In genomic region chr3:119571688-119572087, GRCh38 we compare ENCODE assay signal across 18 cellular contexts. TPM values are rescaled to one million over a fixed set of nuclear protein-coding genes. Genes with fewer than 3 reads are reported as not detected.
DNase-seq lines count a peak whose midpoint lies in the region; ATAC-seq and TF ChIP-seq lines count a peak whose summit lies in the region.
"Had no signal": no experiment of that assay in that cellular context is flagged by ENCODE, and none has a peak within 500 bp of the region (broad histone marks: within the 10 kb centered on the region; RNA-seq: fewer than 3 reads in every experiment).

No MANE protein-coding gene starts in this region.

- peaks cover 0 to 14% (median 9%) of the 10 kb centered on the region in 5 donors for H3K4me1 ChIP-seq in subcutaneous abdominal adipose tissue (ENCODE audit: control insufficient read depth in 5 of 5, insufficient read depth in 5 of 5, low read length in 5 of 5)

- H3K9ac ChIP-seq in subcutaneous abdominal adipose tissue (ENCODE audit: low read length in 5 of 5): peak overlapping the region in 1 of 5 donors; percentile 39
- H3K9ac ChIP-seq: KMS-11 had no signal

- peak overlapping the region; percentile 91 for H3K27ac Mint-ChIP-seq in dendritic cell treated with granulocyte-macrophage colony-stimulating factor and Interleukin-4, amounts not matched to agents 40 ng/mL and 50 ng/mL, for 4 days
- H3K27ac Mint-ChIP-seq: CD4-positive, alpha-beta memory T cell had no signal

- no peak overlapping the region for H3K4me3 Mint-ChIP-seq in dendritic cell treated with granulocyte-macrophage colony-stimulating factor and Interleukin-4, amounts not matched to agents 40 ng/mL and 50 ng/mL, for 4 days
- H3K4me3 Mint-ChIP-seq: CD4-positive, alpha-beta memory T cell had no signal

- no peaks in the 10 kb centered on the region for H3K9me3 Mint-ChIP-seq in dendritic cell treated with granulocyte-macrophage colony-stimulating factor and Interleukin-4, amounts not matched to agents 40 ng/mL and 50 ng/mL, for 4 days

- intact Hi-C loops in dendritic cell treated with granulocyte-macrophage colony-stimulating factor and Interleukin-4, amounts not matched to agents 40 ng/mL and 50 ng/mL, for 4 days (cut with micrococcal nuclease): loop anchor here (2.0 kb wide), 1 partner anchor 15 kb away; no protein-coding TSS in a partner anchor
- intact Hi-C loops in left cardiac atrium (cut with DNase I): no loop called here

- TF ChIP-seq CTCF in coronary artery (IDR thresholded peaks at IDR 0.05): no peak

- DNase-seq in left cardiac atrium (no peak), lung microvascular endothelial cell (ENCODE audit: low read depth in 2 of 2) (peak; percentile 84 to 88), retina (no peak), coronary artery (ENCODE audit: low spot score) (no peak)
- DNase-seq: ACHN; CD4-positive, alpha-beta memory T cell; DND-41; GDM1; H7; NCI-H1092; NCI-H446; NCI-H748 treated with DMSO at 0.1 percent for 48 hours; PC-3 had no signal

- no peaks in the 10 kb centered on the region for H3K27me3 Mint-ChIP-seq in dendritic cell treated with granulocyte-macrophage colony-stimulating factor and Interleukin-4, amounts not matched to agents 40 ng/mL and 50 ng/mL, for 4 days

- H3K4me1 Mint-ChIP-seq in dendritic cell treated with granulocyte-macrophage colony-stimulating factor and Interleukin-4, amounts not matched to agents 40 ng/mL and 50 ng/mL, for 4 days (ENCODE audit: low read depth): peaks cover 38% of the 10 kb centered on the region
- H3K4me1 Mint-ChIP-seq: CD4-positive, alpha-beta memory T cell had no signal

- H3K27me3 ChIP-seq in subcutaneous abdominal adipose tissue (ENCODE audit: control insufficient read depth in 5 of 5, insufficient read depth in 4 of 5, low read length in 5 of 5): no peaks in the 10 kb centered on the region

- ATAC-seq in left cardiac atrium: peak; percentile 19 to 62
- ATAC-seq in GM21529 (IDR thresholded peaks at IDR 0.05; ENCODE audit: unreplicated experiment): no peak
- ATAC-seq: PC-3 had no signal

- no peaks in the 10 kb centered on the region for H3K36me3 Mint-ChIP-seq in dendritic cell treated with granulocyte-macrophage colony-stimulating factor and Interleukin-4, amounts not matched to agents 40 ng/mL and 50 ng/mL, for 4 days (ENCODE audit: low read depth)
- H3K36me3 Mint-ChIP-seq: CD4-positive, alpha-beta memory T cell had no signal

- H3K27ac ChIP-seq in subcutaneous abdominal adipose tissue (ENCODE audit: low read depth, low read length): peak overlapping the region; percentile 71
- peak overlapping the region in 1 of 2 donors; percentile 23 for H3K27ac ChIP-seq in coronary artery
- H3K27ac ChIP-seq: KMS-11 had no signal

- H3K36me3 ChIP-seq in subcutaneous abdominal adipose tissue (ENCODE audit: control insufficient read depth in 5 of 5, insufficient read depth in 5 of 5, low read length in 5 of 5): no peaks in the 10 kb centered on the region

- no peaks in the 10 kb centered on the region for H3K9me3 ChIP-seq in subcutaneous abdominal adipose tissue (ENCODE audit: control insufficient read depth in 5 of 5, low read length in 5 of 5)

- H3K4me3 ChIP-seq in subcutaneous abdominal adipose tissue (ENCODE audit: low read depth in 1 of 5, low read length in 5 of 5) (peak overlapping the region in 1 of 5 donors; percentile 42), coronary artery (no peak overlapping the region)

RNA-seq across cellular contexts. Expression of gene ADPRH, which starts 7.6 kb away (rescaled TPM):
- 10 to 100 TPM in 1 of 2 donors, 1 to 10 TPM in 1; 9.4 to 10.8 TPM for total RNA-seq in left cardiac atrium
- total RNA-seq in lung microvascular endothelial cell: 6.5 and 11.7 TPM in 2 replicates
- total RNA-seq: MCF 10A had no signal

RNA-seq across cellular contexts. Expression of gene CD80, which starts 12.3 kb away (rescaled TPM):
- total RNA-seq in left cardiac atrium (under 1 TPM; 0.10 to 0.21 TPM), lung microvascular endothelial cell (under 0.01 TPM in 1 of 2 replicates, not detected in the other)
- total RNA-seq: H7, MCF 10A, PC-3 had no signal

RNA-seq across cellular contexts. Expression of gene PLA1A, which starts 26.0 kb away (rescaled TPM):
- total RNA-seq in left cardiac atrium (1 to 10 TPM; 1.5 to 8.7 TPM), lung microvascular endothelial cell (3.5 and 6.2 TPM in 2 replicates)
- total RNA-seq: CD4-positive, alpha-beta memory T cell; H7; MCF 10A had no signal

Comparison
In these comparisons a context has a peak if more than half of its experiments do, and no peak if none do; other contexts are left out.
1. DNase-seq: peak in lung microvascular endothelial cell (2 of 2); none in left cardiac atrium (single experiment), retina (single experiment) and coronary artery (single experiment).